12 cellular contexts compared by ENCODE assay signal in genomic region chr13:49641810-49642291, GRCh38. TPM values are rescaled to one million over a fixed set of nuclear protein-coding genes. Genes with fewer than 3 reads are reported as not detected.
DNase-seq lines count a peak whose midpoint lies in the region; FAIRE-seq and TF ChIP-seq lines count a peak whose summit lies in the region.
"Had no signal": no experiment of that assay in that cellular context is flagged by ENCODE, and none has a peak within 500 bp of the region (broad histone marks: within the 10 kb centered on the region; RNA-seq: fewer than 3 reads in every experiment).

No MANE protein-coding gene starts in this region.

- H3K9ac ChIP-seq in astrocyte (ENCODE audit: low read length), result no peak overlapping the region

- H3K9me3 Mint-ChIP-seq in astrocyte (ENCODE audit: unreplicated experiment), result no peaks in the 10 kb centered on the region
- H3K9me3 Mint-ChIP-seq: IgD-negative memory B cell, immature natural killer cell, T-cell had no signal

- peaks cover 4% of the 10 kb centered on the region for H3K4me1 Mint-ChIP-seq in astrocyte (ENCODE audit: low read depth, unreplicated experiment)

- TF ChIP-seq POLR2A in suprapubic skin (IDR thresholded peaks at IDR 0.05), result no peak

- H3K4me2 ChIP-seq in astrocyte (ENCODE audit: low read length) (no peak overlapping the region), hepatocyte (no peak overlapping the region)

- H3K4me1 ChIP-seq in astrocyte (ENCODE audit: insufficient read depth, low read length), result no peaks in the 10 kb centered on the region
- H3K4me1 ChIP-seq in hepatocyte (ENCODE audit: insufficient read depth), result no peaks in the 10 kb centered on the region
- peaks cover 6% of the 10 kb centered on the region for H3K4me1 ChIP-seq in suprapubic skin

- H4K20me1 ChIP-seq in astrocyte (ENCODE audit: insufficient read depth, low read length) (no peaks in the 10 kb centered on the region), hepatocyte (ENCODE audit: insufficient read depth, poor library complexity, severe bottlenecking) (no peaks in the 10 kb centered on the region)

- H3K9me2 ChIP-seq in hepatocyte (replicated peaks; ENCODE audit: insufficient read depth), result no peaks in the 10 kb centered on the region

- H2AFZ ChIP-seq in astrocyte (ENCODE audit: low read depth, low read length) (no peak overlapping the region), hepatocyte (no peak overlapping the region)

- H3K36me3 ChIP-seq in astrocyte (ENCODE audit: insufficient read depth, low read length), result no peaks in the 10 kb centered on the region
- H3K36me3 ChIP-seq in hepatocyte (replicated peaks; ENCODE audit: insufficient read depth, low read depth), result no peaks in the 10 kb centered on the region
- H3K36me3 ChIP-seq in suprapubic skin, result no peaks in the 10 kb centered on the region

- no peak overlapping the region for H3K4me3 ChIP-seq in astrocyte (ENCODE audit: insufficient read depth, low read depth, low read length)
- no peak overlapping the region for H3K4me3 ChIP-seq in hepatocyte
- no peak overlapping the region for H3K4me3 ChIP-seq in suprapubic skin

- H3K27ac ChIP-seq in astrocyte (ENCODE audit: low read depth, low read length) (no peak overlapping the region), hepatocyte (no peak overlapping the region), suprapubic skin (peak overlapping the region; percentile 32)

- TF ChIP-seq EP300 in suprapubic skin (IDR thresholded peaks at IDR 0.05), result no peak

- H3K9me3 ChIP-seq in astrocyte (ENCODE audit: insufficient read depth, low read depth, low read length) (no peaks in the 10 kb centered on the region), hepatocyte (ENCODE audit: low read depth) (no peaks in the 10 kb centered on the region), suprapubic skin (no peaks in the 10 kb centered on the region)

- FAIRE-seq in HTR-8/SVneo (lab: Jason Lieb, UNC), result no peak
- FAIRE-seq in astrocyte (lab: Jason Lieb, UNC), result no peak

- no peak overlapping the region for H3K4me3 Mint-ChIP-seq in astrocyte (ENCODE audit: unreplicated experiment)
- H3K4me3 Mint-ChIP-seq: immature natural killer cell, T-cell had no signal

- DNase-seq in HTR-8/SVneo (ENCODE audit: insufficient read length, low spot score), result peak; percentile 28
- DNase-seq in astrocyte (ENCODE audit: low read depth), result peak; percentile 79
- DNase-seq in hepatocyte (ENCODE audit: low spot score), result peak; percentile 35
- peak in 1 of 2 donors; percentile 72 for DNase-seq in suprapubic skin (ENCODE audit: low spot score in 2 of 2)
- no peak for DNase-seq in DMS53 treated with DMSO at 0.1 percent for 48 hours (lab: John Stamatoyannopoulos, UW; ENCODE audit: unreplicated experiment)
- DNase-seq in T-helper 2 cell, result no peak
- DNase-seq in activated T-cell treated with anti-CD3 and anti-CD28 coated beads for 4 hours, result no peak
- DNase-seq in activated CD4-positive, alpha-beta T cell treated with anti-CD3 and anti-CD28 coated beads for 1 hour, result no peak
- DNase-seq: activated naive CD4-positive, alpha-beta T cell; immature natural killer cell had no signal

- no peaks in the 10 kb centered on the region for H3K27me3 ChIP-seq in astrocyte (ENCODE audit: insufficient read depth, low read length)
- no peaks in the 10 kb centered on the region for H3K27me3 ChIP-seq in hepatocyte
- H3K27me3 ChIP-seq in suprapubic skin, result no peaks in the 10 kb centered on the region

- no peaks in the 10 kb centered on the region for H3K79me2 ChIP-seq in astrocyte (ENCODE audit: insufficient read depth, low read length)
- H3K79me2 ChIP-seq in hepatocyte, result no peaks in the 10 kb centered on the region

- WGBS in hepatocyte (ENCODE audit: low lambda C conversion rate, missing lambda C conversion rate), result 82% methylated on average over 4 of the region's 4 CpGs
- 65% methylated on average over 4 of the region's 4 CpGs for WGBS in suprapubic skin

- H3K27me3 Mint-ChIP-seq in astrocyte (ENCODE audit: low read depth, unreplicated experiment), result no peaks in the 10 kb centered on the region
- H3K27me3 Mint-ChIP-seq: IgD-negative memory B cell, T-cell had no signal

- H3K27ac Mint-ChIP-seq in astrocyte (ENCODE audit: unreplicated experiment), result no peak overlapping the region
- H3K27ac Mint-ChIP-seq: IgD-negative memory B cell, immature natural killer cell, T-cell had no signal

- H3K36me3 Mint-ChIP-seq in astrocyte (ENCODE audit: low read depth, unreplicated experiment), result no peaks in the 10 kb centered on the region
- H3K36me3 Mint-ChIP-seq: IgD-negative memory B cell, immature natural killer cell, T-cell had no signal

- no peak for TF ChIP-seq CTCF in astrocyte (IDR thresholded peaks at IDR 0.05; ENCODE audit: insufficient read depth, low read depth, low read length)
- no peak for TF ChIP-seq CTCF in hepatocyte (IDR thresholded peaks at IDR 0.05; ENCODE audit: poor library complexity)
- no peak for TF ChIP-seq CTCF in suprapubic skin (IDR thresholded peaks at IDR 0.05)

RNA-seq across cellular contexts. Expression of gene ARL11, which starts 13.5 kb away (rescaled TPM):
- total RNA-seq in astrocyte (not detected in 2 replicates), hepatocyte (0.10 TPM in 1 of 2 replicates, not detected in the other), suprapubic skin (under 1 TPM; 0.16 to 0.55 (median 0.28) TPM)
- polyA plus RNA-seq in hepatocyte, result 0.22 TPM in 1 of 2 replicates, not detected in the other

RNA-seq across cellular contexts. Expression of gene EBPL, which starts 49.4 kb away (rescaled TPM):
- total RNA-seq in astrocyte (57.6 and 62.1 TPM in 2 replicates), hepatocyte (174 and 180 TPM in 2 replicates), suprapubic skin (100 to 1,000 TPM in 2 of 4 donors, 10 to 100 TPM in 2; 38.2 to 130 (median 87.0) TPM)
- polyA plus RNA-seq in hepatocyte, result 109 and 135 TPM in 2 replicates

RNA-seq across cellular contexts. Expression of gene RCBTB1, which starts 56.5 kb away (rescaled TPM):
- total RNA-seq in astrocyte (16.1 and 16.3 TPM in 2 replicates), hepatocyte (24.3 and 25.1 TPM in 2 replicates), suprapubic skin (10 to 100 TPM in 2 of 4 donors, 1 to 10 TPM in 2; 8.2 to 11.1 (median 10.2) TPM)
- polyA plus RNA-seq in hepatocyte, result 10.5 and 14.6 TPM in 2 replicates

Comparison
In these comparisons a context has a peak if more than half of its experiments do, and no peak if none do; other contexts are left out.
1. DNase-seq: peak in HTR-8/SVneo (single experiment), astrocyte (single experiment) and hepatocyte (single experiment); none in DMS53 treated with DMSO at 0.1 percent for 48 hours (single experiment), T-helper 2 cell (0 of 5), activated T-cell treated with anti-CD3 and anti-CD28 coated beads for 4 hours (single experiment) and activated CD4-positive, alpha-beta T cell treated with anti-CD3 and anti-CD28 coated beads for 1 hour (single experiment).